1 cellular context compared by ENCODE assay signal in genomic region chr6:113824411-113824810, GRCh38.
TF ChIP-seq lines count a peak whose summit lies in the region.

No MANE protein-coding gene starts in this region.

TF ChIP-seq in IMR-90, 13 proteins besides CTCF, POLR2A, EP300 and RAD21:
- no peak for TF ChIP-seq FOS (IDR thresholded peaks at IDR 0.05; ENCODE audit: low read depth, low read length)
- TF ChIP-seq BHLHE40 (IDR thresholded peaks at IDR 0.05; ENCODE audit: low read depth, low read length): no peak
- no peak for TF ChIP-seq SMC3 (IDR thresholded peaks at IDR 0.05; ENCODE audit: low read depth, low read length)
- TF ChIP-seq, protein P1, sequence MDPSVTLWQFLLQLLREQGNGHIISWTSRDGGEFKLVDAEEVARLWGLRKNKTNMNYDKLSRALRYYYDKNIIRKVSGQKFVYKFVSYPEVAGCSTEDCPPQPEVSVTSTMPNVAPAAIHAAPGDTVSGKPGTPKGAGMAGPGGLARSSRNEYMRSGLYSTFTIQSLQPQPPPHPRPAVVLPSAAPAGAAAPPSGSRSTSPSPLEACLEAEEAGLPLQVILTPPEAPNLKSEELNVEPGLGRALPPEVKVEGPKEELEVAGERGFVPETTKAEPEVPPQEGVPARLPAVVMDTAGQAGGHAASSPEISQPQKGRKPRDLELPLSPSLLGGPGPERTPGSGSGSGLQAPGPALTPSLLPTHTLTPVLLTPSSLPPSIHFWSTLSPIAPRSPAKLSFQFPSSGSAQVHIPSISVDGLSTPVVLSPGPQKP (IDR thresholded peaks at IDR 0.05; ENCODE audit: borderline replicate concordance, low read depth, low read length): no peak
- no peak for TF ChIP-seq MAZ (IDR thresholded peaks at IDR 0.05; ENCODE audit: borderline replicate concordance, low read depth, low read length)
- TF ChIP-seq CEBPB (IDR thresholded peaks at IDR 0.05; ENCODE audit: low read depth, low read length): no peak
- TF ChIP-seq NFE2L2 (IDR thresholded peaks at IDR 0.05; ENCODE audit: low read depth, low read length): no peak
- TF ChIP-seq MXI1 (IDR thresholded peaks at IDR 0.05; ENCODE audit: borderline replicate concordance, low read depth, low read length): no peak
- no peak for TF ChIP-seq RCOR1 (IDR thresholded peaks at IDR 0.05; ENCODE audit: insufficient replicate concordance, low read length)
- no peak for TF ChIP-seq CHD1 (IDR thresholded peaks at IDR 0.05; ENCODE audit: low read depth, low read length)
- TF ChIP-seq RFX5 (IDR thresholded peaks at IDR 0.05; ENCODE audit: low read depth, low read length): no peak
- TF ChIP-seq MAFK (IDR thresholded peaks at IDR 0.05; ENCODE audit: low read depth, low read length): no peak
- TF ChIP-seq USF2 (IDR thresholded peaks at IDR 0.05; ENCODE audit: low read depth, low read length): no peak
